1 cellular context compared by ENCODE assay signal in genomic region chr2:210475726-210476125, GRCh38.
TF ChIP-seq lines count a peak whose summit lies in the region.

No MANE protein-coding gene starts in this region.

TF ChIP-seq in WTC11, 78 proteins besides CTCF, POLR2A, EP300 and RAD21 (continued from another document):
- TF ChIP-seq ZNF532 (CRISPR knock-in tag; IDR thresholded peaks at IDR 0.05; ENCODE audit: borderline replicate concordance): no peak
- no peak for TF ChIP-seq ZNF263 (CRISPR knock-in tag; IDR thresholded peaks at IDR 0.05; ENCODE audit: low read depth)
- TF ChIP-seq, protein P1, sequence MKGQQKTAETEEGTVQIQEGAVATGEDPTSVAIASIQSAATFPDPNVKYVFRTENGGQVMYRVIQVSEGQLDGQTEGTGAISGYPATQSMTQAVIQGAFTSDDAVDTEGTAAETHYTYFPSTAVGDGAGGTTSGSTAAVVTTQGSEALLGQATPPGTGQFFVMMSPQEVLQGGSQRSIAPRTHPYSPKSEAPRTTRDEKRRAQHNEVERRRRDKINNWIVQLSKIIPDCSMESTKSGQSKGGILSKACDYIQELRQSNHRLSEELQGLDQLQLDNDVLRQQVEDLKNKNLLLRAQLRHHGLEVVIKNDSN (CRISPR knock-in tag; IDR thresholded peaks at IDR 0.05): no peak
- TF ChIP-seq, protein P2, sequence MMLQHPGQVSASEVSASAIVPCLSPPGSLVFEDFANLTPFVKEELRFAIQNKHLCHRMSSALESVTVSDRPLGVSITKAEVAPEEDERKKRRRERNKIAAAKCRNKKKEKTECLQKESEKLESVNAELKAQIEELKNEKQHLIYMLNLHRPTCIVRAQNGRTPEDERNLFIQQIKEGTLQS (CRISPR knock-in tag; conservative IDR thresholded peaks at IDR 0.05): no peak
- TF ChIP-seq ELF4 (CRISPR knock-in tag; IDR thresholded peaks at IDR 0.05; ENCODE audit: low read depth): no peak
- no peak for TF ChIP-seq KAT7 (CRISPR knock-in tag; IDR thresholded peaks at IDR 0.05; ENCODE audit: borderline replicate concordance)
- TF ChIP-seq MYBL2 (CRISPR knock-in tag; IDR thresholded peaks at IDR 0.05): no peak
- TF ChIP-seq, protein P3, sequence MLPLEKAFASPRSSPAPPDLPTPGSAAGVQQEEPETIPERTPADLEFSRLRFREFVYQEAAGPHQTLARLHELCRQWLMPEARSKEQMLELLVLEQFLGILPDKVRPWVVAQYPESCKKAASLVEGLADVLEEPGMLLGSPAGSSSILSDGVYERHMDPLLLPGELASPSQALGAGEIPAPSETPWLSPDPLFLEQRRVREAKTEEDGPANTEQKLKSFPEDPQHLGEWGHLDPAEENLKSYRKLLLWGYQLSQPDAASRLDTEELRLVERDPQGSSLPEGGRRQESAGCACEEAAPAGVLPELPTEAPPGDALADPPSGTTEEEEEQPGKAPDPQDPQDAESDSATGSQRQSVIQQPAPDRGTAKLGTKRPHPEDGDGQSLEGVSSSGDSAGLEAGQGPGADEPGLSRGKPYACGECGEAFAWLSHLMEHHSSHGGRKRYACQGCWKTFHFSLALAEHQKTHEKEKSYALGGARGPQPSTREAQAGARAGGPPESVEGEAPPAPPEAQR (CRISPR knock-in tag; IDR thresholded peaks at IDR 0.05): no peak
